In the genomic region with DNA sequence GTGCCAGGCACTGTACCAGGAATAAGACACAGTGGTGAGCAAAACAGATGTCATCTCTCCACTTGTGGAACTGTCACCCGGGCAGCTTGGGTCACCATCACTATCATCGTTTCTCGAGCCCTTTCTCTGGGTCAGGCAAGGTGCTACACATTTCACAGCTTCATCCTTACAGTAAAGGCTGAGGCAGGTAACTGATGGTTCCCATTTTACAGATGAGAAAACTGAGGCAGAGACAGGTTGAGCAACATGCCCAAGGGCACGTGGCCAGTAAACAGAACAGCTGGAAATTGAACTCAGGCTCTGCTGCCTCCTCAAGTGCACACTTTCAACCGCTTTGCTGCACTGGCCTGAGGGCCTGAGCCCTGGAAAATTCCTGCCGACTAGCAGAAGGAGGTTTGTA, we compare ENCODE assay signal across 20 cellular contexts.
DNase-seq lines count a peak whose midpoint lies in the region; ATAC-seq, FAIRE-seq and TF ChIP-seq lines count a peak whose summit lies in the region.
"Had no signal": no experiment of that assay in that cellular context is flagged by ENCODE, and none has a peak within 500 bp of the region (broad histone marks: within the 10 kb centered on the region; RNA-seq: fewer than 3 reads in every experiment).

No MANE protein-coding gene starts in this region.

- H3F3A ChIP-seq in neural cell (ENCODE audit: insufficient read depth, low read length, poor library complexity, severe bottlenecking), result no peaks in the 10 kb centered on the region

- no TSS peak for BruUV-seq in K562 (replicated peaks; lab: Mats Ljungman, UMichigan)
- BruUV-seq in A673 (replicated peaks; lab: Mats Ljungman, UMichigan), result no TSS peak

- no peaks in the 10 kb centered on the region for H3K9me3 ChIP-seq in RWPE2 (ENCODE audit: severe bottlenecking)
- no peaks in the 10 kb centered on the region for H3K9me3 ChIP-seq in K562 (replicated peaks; ENCODE audit: control insufficient read depth, insufficient read depth, low read depth, low read length)
- H3K9me3 ChIP-seq in neural cell (ENCODE audit: low read length), result no peaks in the 10 kb centered on the region
- H3K9me3 ChIP-seq in A673 (ENCODE audit: low read depth, low read length, poor library complexity, severe bottlenecking), result peaks cover 7% of the 10 kb centered on the region
- H3K9me3 ChIP-seq: A549, HAP-1 had no signal

- POLR2A ChIA-PET in K562 (lab: Yijun Ruan, JAX), result no interaction called here
- POLR2A ChIA-PET in A673 (lab: Charles Lee; ENCODE audit: low non-redundant PET), result no interaction called here

- peak overlapping the region; percentile 82 for H3K27ac ChIP-seq in RWPE2 (ENCODE audit: poor library complexity, severe bottlenecking)
- H3K27ac ChIP-seq in K562 (ENCODE audit: extremely low read depth, low read depth, low read length), result no peak overlapping the region
- peak overlapping the region; percentile 75 for H3K27ac ChIP-seq in neural cell (ENCODE audit: low read length)
- no peak overlapping the region for H3K27ac ChIP-seq in A673 (ENCODE audit: low read depth, low read length, poor library complexity, severe bottlenecking)
- H3K27ac ChIP-seq: A549 had no signal

- WGBS in K562 (ENCODE audit: insufficient coverage, low coverage, missing lambda C conversion rate), result 0% methylated on average over 6 of the region's 6 CpGs

- H3K4me2 ChIP-seq in K562 (ENCODE audit: insufficient read depth, low read length) (no peak overlapping the region), neural cell (ENCODE audit: low read length) (no peak overlapping the region)
- H3K4me2 ChIP-seq: A549 had no signal

- intact Hi-C loops in K562 (cut with micrococcal nuclease), result no loop called here
- intact Hi-C loops in A673 (cut with micrococcal nuclease; ENCODE audit: unreplicated experiment), result no loop called here

- TF ChIP-seq RAD21 in K562 (CRISPR knock-in tag; conservative IDR thresholded peaks at IDR 0.05 in 1 of 2, IDR thresholded peaks at IDR 0.05 in 1 of 2) (no peak), neural cell (conservative IDR thresholded peaks at IDR 0.05) (no peak)

- DNase-seq in RWPE2 (ENCODE audit: low spot score) (no peak), K562 (ENCODE audit: extremely low read depth in 1 of 4, low spot score in 3 of 4) (no peak), NCI-H187 treated with DMSO at 0.1 percent for 48 hours (lab: John Stamatoyannopoulos, UW) (no peak), A673 (ENCODE audit: low spot score) (no peak), activated gamma-delta T cell (lab: John Stamatoyannopoulos, UW) (no peak)
- DNase-seq: 8988T; C1 segment of cervical spinal cord; Calu3; CD4-positive, alpha-beta memory T cell; COR-L47; DMS53; DMS79 treated with DMSO at 0.1 percent for 48 hours; GF-D8; GOT3; HFFc6 had no signal

- H2AFZ ChIP-seq in K562 (ENCODE audit: low read depth, low read length), result no peak overlapping the region
- no peak overlapping the region for H2AFZ ChIP-seq in neural cell (ENCODE audit: low read depth, low read length)

- H3K4me1 ChIP-seq in RWPE2 (ENCODE audit: insufficient read depth, poor library complexity, severe bottlenecking) (peaks cover 37% of the 10 kb centered on the region), K562 (replicated peaks in 1 of 2; ENCODE audit: control insufficient read depth in 2 of 2, insufficient read depth in 2 of 2, low read length in 2 of 2) (no peaks in the 10 kb centered on the region), A673 (ENCODE audit: insufficient read depth, low read length, poor library complexity, severe bottlenecking) (no peaks in the 10 kb centered on the region)
- H3K4me1 ChIP-seq: A549, HAP-1 had no signal

- H3K79me2 ChIP-seq in K562 (ENCODE audit: control insufficient read depth, insufficient read depth, low read length), result no peaks in the 10 kb centered on the region
- H3K79me2 ChIP-seq in neural cell (replicated peaks; ENCODE audit: insufficient read depth, low read length), result no peaks in the 10 kb centered on the region

- TF ChIP-seq CTCF in RWPE2 (IDR thresholded peaks at IDR 0.05; ENCODE audit: poor library complexity, severe bottlenecking) (no peak), K562 (IDR thresholded peaks at IDR 0.05 in 2 of 3, conservative IDR thresholded peaks at IDR 0.05 in 1 of 3; ENCODE audit: insufficient read depth in 2 of 3, low read depth in 1 of 3, low read length in 3 of 3) (no peak), neural cell (IDR thresholded peaks at IDR 0.05; ENCODE audit: poor library complexity, severe bottlenecking) (no peak), A673 (conservative IDR thresholded peaks at IDR 0.05; ENCODE audit: low read depth, low read length) (no peak)

- FAIRE-seq in K562 (lab: Jason Lieb, UNC), result no peak
- FAIRE-seq: A549, GM12892, H54 had no signal

- TF ChIP-seq POLR2A in K562 (conservative IDR thresholded peaks at IDR 0.05), result no peak

- H3K4me3 ChIP-seq in RWPE2 (ENCODE audit: severe bottlenecking) (no peak overlapping the region), K562 (no peak overlapping the region), neural cell (ENCODE audit: low read length) (no peak overlapping the region), A673 (ENCODE audit: low read depth, low read length, poor library complexity, severe bottlenecking) (no peak overlapping the region)
- H3K4me3 ChIP-seq: A549, HAP-1 had no signal

- no peak for TF ChIP-seq EP300 in K562 (IDR thresholded peaks at IDR 0.05; ENCODE audit: low read length)
- no peak for TF ChIP-seq EP300 in neural cell (conservative IDR thresholded peaks at IDR 0.05; ENCODE audit: poor library complexity, severe bottlenecking)

- no peaks in the 10 kb centered on the region for H3K36me3 ChIP-seq in RWPE2 (ENCODE audit: low read depth)
- no peaks in the 10 kb centered on the region for H3K36me3 ChIP-seq in K562 (ENCODE audit: control insufficient read depth, insufficient read depth, low read length)
- no peaks in the 10 kb centered on the region for H3K36me3 ChIP-seq in neural cell (ENCODE audit: insufficient read depth, low read length)
- H3K36me3 ChIP-seq in A673 (ENCODE audit: insufficient read depth, low read length, poor library complexity, severe bottlenecking), result no peaks in the 10 kb centered on the region
- H3K36me3 ChIP-seq: HAP-1 had no signal

- CTCF ChIA-PET in K562 (lab: Yijun Ruan, JAX; ENCODE audit: low intra/inter-chr PET ratio), result no interaction called here
- CTCF ChIA-PET in A673 (lab: Charles Lee), result no interaction called here

- H3K9ac ChIP-seq in K562 (ENCODE audit: insufficient read depth in 1 of 2, low read depth in 2 of 2, low read length in 2 of 2), result no peak overlapping the region
- no peak overlapping the region for H3K9ac ChIP-seq in neural cell (ENCODE audit: low read length)

- H3K27me3 ChIP-seq in RWPE2 (ENCODE audit: insufficient read depth, poor library complexity, severe bottlenecking), result no peaks in the 10 kb centered on the region
- H3K27me3 ChIP-seq in K562 (ENCODE audit: control insufficient read depth in 2 of 2, insufficient read depth in 2 of 2, low read length in 2 of 2), result peaks cover 5 to 21% of the 10 kb centered on the region in 2 experiments; a peak in 4 of 5 replicates
- no peaks in the 10 kb centered on the region for H3K27me3 ChIP-seq in neural cell (ENCODE audit: insufficient read depth, low read depth, low read length)
- no peaks in the 10 kb centered on the region for H3K27me3 ChIP-seq in A673 (replicated peaks; ENCODE audit: insufficient read depth, low read depth, low read length, poor library complexity)

- ATAC-seq in RWPE2 (ENCODE audit: low read depth) (no peak), K562 (no peak)
- ATAC-seq: A549 had no signal

- H3K9me2 ChIP-seq in neural cell (ENCODE audit: insufficient read depth, low read length), result no peaks in the 10 kb centered on the region

- H4K20me1 ChIP-seq in K562 (replicated peaks; ENCODE audit: control insufficient read depth, insufficient read depth, low read length) (no peaks in the 10 kb centered on the region; the same call in 1 of the 2 replicates), neural cell (ENCODE audit: insufficient read depth) (no peaks in the 10 kb centered on the region)

- no peaks in the 10 kb centered on the region for H3K9me1 ChIP-seq in K562 (ENCODE audit: control insufficient read depth, insufficient read depth, low read length)

- in situ Hi-C loops in K562 (cut with MboI), result no loop called here

TF ChIP-seq in K562, 482 proteins besides CTCF, POLR2A, EP300 and RAD21:
- TF ChIP-seq GTF2E2 (tag; IDR thresholded peaks at IDR 0.05) (no peak), ZNF140 (CRISPR knock-in tag; IDR thresholded peaks at IDR 0.05) (no peak), HEY1 (CRISPR knock-in tag; IDR thresholded peaks at IDR 0.05; ENCODE audit: borderline replicate concordance) (no peak), ZNF778 (CRISPR knock-in tag; IDR thresholded peaks at IDR 0.05) (no peak), RBM25 (IDR thresholded peaks at IDR 0.05; ENCODE audit: low read depth, low read length, severe bottlenecking) (peak; percentile 57), PML (IDR thresholded peaks at IDR 0.05; ENCODE audit: low read length) (no peak)

TF ChIP-seq in neural cell, 6 proteins besides CTCF, POLR2A, EP300 and RAD21 (continues in another document):
- TF ChIP-seq EZH2 (IDR thresholded peaks at IDR 0.05; ENCODE audit: borderline replicate concordance, insufficient read depth, low read length, poor library complexity, severe bottlenecking) (no peak), TAF1 (IDR thresholded peaks at IDR 0.05; ENCODE audit: low read depth) (no peak), MXI1 (conservative IDR thresholded peaks at IDR 0.05; ENCODE audit: poor library complexity, severe bottlenecking) (no peak)
- TF ChIP-seq, protein P1, sequence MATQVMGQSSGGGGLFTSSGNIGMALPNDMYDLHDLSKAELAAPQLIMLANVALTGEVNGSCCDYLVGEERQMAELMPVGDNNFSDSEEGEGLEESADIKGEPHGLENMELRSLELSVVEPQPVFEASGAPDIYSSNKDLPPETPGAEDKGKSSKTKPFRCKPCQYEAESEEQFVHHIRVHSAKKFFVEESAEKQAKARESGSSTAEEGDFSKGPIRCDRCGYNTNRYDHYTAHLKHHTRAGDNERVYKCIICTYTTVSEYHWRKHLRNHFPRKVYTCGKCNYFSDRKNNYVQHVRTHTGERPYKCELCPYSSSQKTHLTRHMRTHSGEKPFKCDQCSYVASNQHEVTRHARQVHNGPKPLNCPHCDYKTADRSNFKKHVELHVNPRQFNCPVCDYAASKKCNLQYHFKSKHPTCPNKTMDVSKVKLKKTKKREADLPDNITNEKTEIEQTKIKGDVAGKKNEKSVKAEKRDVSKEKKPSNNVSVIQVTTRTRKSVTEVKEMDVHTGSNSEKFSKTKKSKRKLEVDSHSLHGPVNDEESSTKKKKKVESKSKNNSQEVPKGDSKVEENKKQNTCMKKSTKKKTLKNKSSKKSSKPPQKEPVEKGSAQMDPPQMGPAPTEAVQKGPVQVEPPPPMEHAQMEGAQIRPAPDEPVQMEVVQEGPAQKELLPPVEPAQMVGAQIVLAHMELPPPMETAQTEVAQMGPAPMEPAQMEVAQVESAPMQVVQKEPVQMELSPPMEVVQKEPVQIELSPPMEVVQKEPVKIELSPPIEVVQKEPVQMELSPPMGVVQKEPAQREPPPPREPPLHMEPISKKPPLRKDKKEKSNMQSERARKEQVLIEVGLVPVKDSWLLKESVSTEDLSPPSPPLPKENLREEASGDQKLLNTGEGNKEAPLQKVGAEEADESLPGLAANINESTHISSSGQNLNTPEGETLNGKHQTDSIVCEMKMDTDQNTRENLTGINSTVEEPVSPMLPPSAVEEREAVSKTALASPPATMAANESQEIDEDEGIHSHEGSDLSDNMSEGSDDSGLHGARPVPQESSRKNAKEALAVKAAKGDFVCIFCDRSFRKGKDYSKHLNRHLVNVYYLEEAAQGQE (IDR thresholded peaks at IDR 0.05; ENCODE audit: borderline replicate concordance), result no peak

Comparison
In these comparisons a context has a peak if more than half of its experiments do, and no peak if none do; other contexts are left out.
1. H3K27ac ChIP-seq: peak in RWPE2 (single experiment) and neural cell (single experiment); none in K562 (single experiment) and A673 (single experiment).